In genomic region chr18:55546873-55547704, GRCh38 we compare ENCODE assay signal across 10 cellular contexts. TPM values are rescaled to one million over a fixed set of nuclear protein-coding genes. Genes with fewer than 3 reads are reported as not detected.
A peak's percentile ranks its signal among the peaks of the same experiment; 100 is the strongest.
DNase-seq lines count a peak whose midpoint lies in the region; ATAC-seq and TF ChIP-seq lines count a peak whose summit lies in the region.
"Had no signal": no experiment of that assay in that cellular context is flagged by ENCODE, and none has a peak within 500 bp of the region (broad histone marks: within the 10 kb centered on the region; RNA-seq: fewer than 3 reads in every experiment).

No MANE protein-coding gene starts in this region.

- H3K36me3 Mint-ChIP-seq in nephron (ENCODE audit: low read depth) = peaks cover 16% of the 10 kb centered on the region
- H3K36me3 Mint-ChIP-seq: CD4-positive, CD25-positive, alpha-beta regulatory T cell had no signal

- H3K4me1 ChIP-seq in suprapubic skin = no peaks in the 10 kb centered on the region

- H3K4me3 Mint-ChIP-seq in nephron = peak overlapping the region in 2 of 3 experiments; percentile 46 to 70
- H3K4me3 Mint-ChIP-seq: activated CD8-positive, alpha-beta T cell treated with anti-CD3 and anti-CD28 coated beads for 36 hours; CD4-positive, CD25-positive, alpha-beta regulatory T cell had no signal

- 35% methylated on average over 5 of the region's 5 CpGs for WGBS in suprapubic skin

- H3K36me3 ChIP-seq in suprapubic skin = no peaks in the 10 kb centered on the region

- no peaks in the 10 kb centered on the region for H3K27me3 ChIP-seq in suprapubic skin

- H3K9me3 Mint-ChIP-seq in nephron = no peaks in the 10 kb centered on the region
- H3K9me3 Mint-ChIP-seq: activated CD8-positive, alpha-beta T cell treated with anti-CD3 and anti-CD28 coated beads for 36 hours had no signal

- TF ChIP-seq CTCF in AG09309 (IDR thresholded peaks at IDR 0.05; ENCODE audit: control insufficient read depth, insufficient read depth, low read depth, low read length, missing control alignments) (no peak), epithelial cell of proximal tubule (conservative IDR thresholded peaks at IDR 0.05; ENCODE audit: low read depth, low read length) (no peak), nephron (IDR thresholded peaks at IDR 0.05; ENCODE audit: unreplicated experiment in 3 of 3) (no peak), suprapubic skin (IDR thresholded peaks at IDR 0.05) (no peak)

- no peaks in the 10 kb centered on the region for H3K27me3 Mint-ChIP-seq in nephron (ENCODE audit: low read depth)
- H3K27me3 Mint-ChIP-seq: activated CD8-positive, alpha-beta T cell treated with anti-CD3 and anti-CD28 coated beads for 36 hours had no signal

- H3K4me3 ChIP-seq in AG09309 (ENCODE audit: control insufficient read depth, low read depth, low read length) = peak overlapping the region; percentile 15; the same call in 1 of the 2 replicates
- H3K4me3 ChIP-seq in epithelial cell of proximal tubule (ENCODE audit: low read depth, low read length) = peak overlapping the region; percentile 29
- no peak overlapping the region for H3K4me3 ChIP-seq in suprapubic skin

- peaks cover 56% of the 10 kb centered on the region for H3K4me1 Mint-ChIP-seq in nephron
- H3K4me1 Mint-ChIP-seq: CD4-positive, CD25-positive, alpha-beta regulatory T cell had no signal

- TF ChIP-seq POLR2A in suprapubic skin (IDR thresholded peaks at IDR 0.05) = no peak

- no peak overlapping the region for H3K27ac ChIP-seq in suprapubic skin

- H3K27ac Mint-ChIP-seq in nephron = peak overlapping the region; percentile 84 to 90 (median 89)
- H3K27ac Mint-ChIP-seq: activated CD8-positive, alpha-beta T cell treated with anti-CD3 and anti-CD28 coated beads for 36 hours; CD4-positive, CD25-positive, alpha-beta regulatory T cell had no signal

- peak; percentile 21 for DNase-seq in AG09309 (ENCODE audit: low read depth)
- DNase-seq in NCI-H69 (lab: John Stamatoyannopoulos, UW) = peak; percentile 72
- DNase-seq in epithelial cell of proximal tubule (ENCODE audit: low read depth) = no peak
- DNase-seq in suprapubic skin (ENCODE audit: low spot score in 2 of 2) = no peak
- DNase-seq in stimulated activated CD4-positive, alpha-beta T cell treated with anti-CD3 and anti-CD28 coated beads, Interleukin-4, amount 100 ng/mL, for 4 hours = no peak
- no peak for DNase-seq in HuH-7.5 (ENCODE audit: low spot score)
- DNase-seq: activated CD8-positive, alpha-beta T cell treated with anti-CD3 and anti-CD28 coated beads for 36 hours; CD4-positive, CD25-positive, alpha-beta regulatory T cell had no signal

- TF ChIP-seq EP300 in suprapubic skin (IDR thresholded peaks at IDR 0.05) = no peak

- ATAC-seq in HG03097 (IDR thresholded peaks at IDR 0.05; ENCODE audit: low FRiP score, unreplicated experiment) = no peak
- ATAC-seq: activated CD8-positive, alpha-beta T cell treated with anti-CD3 and anti-CD28 coated beads for 36 hours had no signal

- no peaks in the 10 kb centered on the region for H3K9me3 ChIP-seq in suprapubic skin

RNA-seq across cellular contexts. Expression of gene TCF4, which starts 40.9 kb away (rescaled TPM):
- total RNA-seq in epithelial cell of proximal tubule = 7.2 and 9.3 TPM in 2 replicates
- total RNA-seq in suprapubic skin = 100 to 1,000 TPM in 1 of 4 donors, 10 to 100 TPM in 3; 80.9 to 172 (median 94.0) TPM

Comparison
In these comparisons a context has a peak if more than half of its experiments do, and no peak if none do; other contexts are left out.
1. DNase-seq: peak in AG09309 (single experiment) and NCI-H69 (single experiment); none in epithelial cell of proximal tubule (single experiment), suprapubic skin (0 of 2), stimulated activated CD4-positive, alpha-beta T cell treated with anti-CD3 and anti-CD28 coated beads, Interleukin-4, amount 100 ng/mL, for 4 hours (0 of 2) and HuH-7.5 (single experiment).